In genomic region chr22:46069518-46070214, GRCh38 we compare ENCODE assay signal across 8 cellular contexts.
DNase-seq lines count a peak whose midpoint lies in the region; ATAC-seq and TF ChIP-seq lines count a peak whose summit lies in the region.

No MANE protein-coding gene starts in this region.

- peak; percentile 12 for ATAC-seq in GM18511 (IDR thresholded peaks at IDR 0.05; ENCODE audit: unreplicated experiment)
- ATAC-seq in activated CD8-positive, alpha-beta T cell treated with anti-CD3 and anti-CD28 coated beads, Interleukin-2, amount 10 ng/mL, durations not matched to agents 7 days and 5 days = peak; percentile 9
- ATAC-seq in HG03457 (IDR thresholded peaks at IDR 0.05; ENCODE audit: unreplicated experiment) = no peak

- DNase-seq in A673 (ENCODE audit: low spot score) (peak; percentile 97), NCI-H226 (peak; percentile 77), fibroblast of the aortic adventitia (ENCODE audit: low read depth) (peak; percentile 98), uterus (peak; percentile 90 to 94)
- DNase-seq in activated CD8-positive, alpha-beta T cell treated with anti-CD3 and anti-CD28 coated beads, Interleukin-2, amount 10 ng/mL, durations not matched to agents 7 days and 5 days = peak; percentile 47

- peak overlapping the region; percentile 78 for H3K4me3 Mint-ChIP-seq in activated CD8-positive, alpha-beta T cell treated with anti-CD3 and anti-CD28 coated beads, Interleukin-2, amount 10 ng/mL, durations not matched to agents 7 days and 5 days
- H3K4me3 Mint-ChIP-seq in nephron = peak overlapping the region; percentile 75 to 90 (median 86)

- BruUV-seq in A673 (replicated peaks; lab: Mats Ljungman, UMichigan) = no TSS peak

- peaks cover 3% of the 10 kb centered on the region for H3K27me3 Mint-ChIP-seq in activated CD8-positive, alpha-beta T cell treated with anti-CD3 and anti-CD28 coated beads, Interleukin-2, amount 10 ng/mL, durations not matched to agents 7 days and 5 days (ENCODE audit: low read depth)
- peaks cover 49% of the 10 kb centered on the region for H3K27me3 Mint-ChIP-seq in nephron (ENCODE audit: low read depth)

- TF ChIP-seq CTCF in A673 (conservative IDR thresholded peaks at IDR 0.05; ENCODE audit: low read depth, low read length) (no peak), fibroblast of the aortic adventitia (IDR thresholded peaks at IDR 0.05; ENCODE audit: insufficient read depth, low read length) (no peak), nephron (IDR thresholded peaks at IDR 0.05; ENCODE audit: unreplicated experiment in 3 of 3) (no peak), uterus (IDR thresholded peaks at IDR 0.05) (peak in 1 of 4 experiments; percentile 8)

- H3K27ac Mint-ChIP-seq in activated CD8-positive, alpha-beta T cell treated with anti-CD3 and anti-CD28 coated beads, Interleukin-2, amount 10 ng/mL, durations not matched to agents 7 days and 5 days = peak overlapping the region; percentile 69
- H3K27ac Mint-ChIP-seq in nephron = peak overlapping the region in 2 of 3 experiments; percentile 82 to 90

- H3K27me3 ChIP-seq in A673 (replicated peaks; ENCODE audit: insufficient read depth, low read depth, low read length, poor library complexity) (no peaks in the 10 kb centered on the region), uterus (no peaks in the 10 kb centered on the region)

- POLR2A ChIA-PET in A673 (lab: Charles Lee; ENCODE audit: low non-redundant PET) = interaction anchor here (0.6 to 0.7 kb wide), 2 partner anchors 25 to 34 kb away, joined by 3 read pairs; no protein-coding TSS in a partner anchor
- POLR2A ChIA-PET in activated CD8-positive, alpha-beta T cell treated with anti-CD3 and anti-CD28 coated beads, Interleukin-2, amount 10 ng/mL, durations not matched to agents 7 days and 5 days (lab: Charles Lee) = interaction anchor here (0.7 to 1.9 kb wide), 5 partner anchors 13 to 198 kb away, joined by 3 to 10 read pairs (median 4); partner anchors contain the start of gene TTC38

- peak; percentile 82 to 87 for TF ChIP-seq POLR2A in uterus (IDR thresholded peaks at IDR 0.05)

- H3K27ac ChIP-seq in A673 (ENCODE audit: low read depth, low read length, poor library complexity, severe bottlenecking) = peak overlapping the region; percentile 100
- H3K27ac ChIP-seq in uterus = peak overlapping the region; percentile 100

- H3K9me3 Mint-ChIP-seq in activated CD8-positive, alpha-beta T cell treated with anti-CD3 and anti-CD28 coated beads, Interleukin-2, amount 10 ng/mL, durations not matched to agents 7 days and 5 days (ENCODE audit: insufficient read depth) = no peaks in the 10 kb centered on the region
- H3K9me3 Mint-ChIP-seq in nephron = no peaks in the 10 kb centered on the region

- H3K36me3 ChIP-seq in A673 (ENCODE audit: insufficient read depth, low read length, poor library complexity, severe bottlenecking) (peaks cover 20% of the 10 kb centered on the region), uterus (no peaks in the 10 kb centered on the region)

- H3K9me3 ChIP-seq in A673 (ENCODE audit: low read depth, low read length, poor library complexity, severe bottlenecking) (no peaks in the 10 kb centered on the region), uterus (no peaks in the 10 kb centered on the region)

- CTCF ChIA-PET in A673 (lab: Charles Lee) = no interaction called here
- CTCF ChIA-PET in activated CD8-positive, alpha-beta T cell treated with anti-CD3 and anti-CD28 coated beads, Interleukin-2, amount 10 ng/mL, durations not matched to agents 7 days and 5 days (lab: Charles Lee) = interaction anchor here (2.2 to 2.9 kb wide), 2 partner anchors 33 to 64 kb away, joined by 8 to 23 read pairs; no protein-coding TSS in a partner anchor

- H3K4me1 Mint-ChIP-seq in activated CD8-positive, alpha-beta T cell treated with anti-CD3 and anti-CD28 coated beads, Interleukin-2, amount 10 ng/mL, durations not matched to agents 7 days and 5 days (ENCODE audit: low read depth) = peaks cover 31% of the 10 kb centered on the region
- peaks cover 34% of the 10 kb centered on the region for H3K4me1 Mint-ChIP-seq in nephron

- H3K4me3 ChIP-seq in A673 (ENCODE audit: low read depth, low read length, poor library complexity, severe bottlenecking) = peak overlapping the region; percentile 87
- peak overlapping the region; percentile 76 for H3K4me3 ChIP-seq in fibroblast of the aortic adventitia (ENCODE audit: low read depth, low read length)
- peak overlapping the region; percentile 67 to 99 for H3K4me3 ChIP-seq in uterus

- intact Hi-C loops in A673 (cut with micrococcal nuclease; ENCODE audit: unreplicated experiment) (no loop called here), uterus (cut with DNase I; ENCODE audit: low total_unique reads) (loop anchor here (10.0 kb wide), 1 partner anchor 55 kb away; no protein-coding TSS in a partner anchor)

- H3K4me1 ChIP-seq in A673 (ENCODE audit: insufficient read depth, low read length, poor library complexity, severe bottlenecking) (peaks cover 33% of the 10 kb centered on the region), uterus (no peaks in the 10 kb centered on the region)

- H3K36me3 Mint-ChIP-seq in activated CD8-positive, alpha-beta T cell treated with anti-CD3 and anti-CD28 coated beads, Interleukin-2, amount 10 ng/mL, durations not matched to agents 7 days and 5 days (ENCODE audit: low read depth) = no peaks in the 10 kb centered on the region
- no peaks in the 10 kb centered on the region for H3K36me3 Mint-ChIP-seq in nephron (ENCODE audit: low read depth)

Comparison
In these comparisons a context has a peak if more than half of its experiments do, and no peak if none do; other contexts are left out.
1. DNase-seq: peak in every context shown above with its lines; median percentile 98 in fibroblast of the aortic adventitia; 97 in A673; 92 in uterus; 77 in NCI-H226; 47 in activated CD8-positive, alpha-beta T cell treated with anti-CD3 and anti-CD28 coated beads, Interleukin-2, amount 10 ng/mL, durations not matched to agents 7 days and 5 days.